Comparison of ENCODE assay signal across 1 cellular context in the genomic region with DNA sequence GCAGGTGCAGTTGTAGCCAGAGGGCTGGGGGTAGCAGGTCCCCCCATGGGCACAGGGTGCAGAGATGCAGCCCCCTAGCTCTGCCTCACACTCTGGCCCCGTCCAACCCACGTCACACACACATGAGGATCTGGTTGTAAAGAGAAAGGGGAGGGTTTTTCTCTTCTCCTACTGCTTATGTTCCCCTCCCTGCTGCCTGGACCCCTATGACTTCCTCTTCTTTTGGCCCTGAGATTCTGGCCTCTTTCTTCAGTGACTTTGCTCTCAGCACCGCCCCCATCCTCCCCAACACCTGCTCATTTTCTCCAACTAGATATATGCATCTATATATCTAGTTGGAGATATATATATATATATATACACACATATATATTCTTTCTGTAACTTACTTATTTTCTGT.
TF ChIP-seq lines count a peak whose summit lies in the region.

No MANE protein-coding gene starts in this region.

TF ChIP-seq in GM12878, 131 proteins besides CTCF, POLR2A, EP300 and RAD21:
- TF ChIP-seq JUNB (IDR thresholded peaks at IDR 0.05), result no peak
- no peak for TF ChIP-seq RBBP5 (conservative IDR thresholded peaks at IDR 0.05)
- TF ChIP-seq SUPT20H (IDR thresholded peaks at IDR 0.05; ENCODE audit: borderline replicate concordance, control insufficient read depth, low read depth, low read length), result no peak
- 0 out of 2 replicates have a peak, but pooled peaks have one; percentile 3 for TF ChIP-seq SPI1 (IDR thresholded peaks at IDR 0.05; ENCODE audit: borderline replicate concordance, insufficient read depth, low read depth, low read length)
- TF ChIP-seq, protein P1, sequence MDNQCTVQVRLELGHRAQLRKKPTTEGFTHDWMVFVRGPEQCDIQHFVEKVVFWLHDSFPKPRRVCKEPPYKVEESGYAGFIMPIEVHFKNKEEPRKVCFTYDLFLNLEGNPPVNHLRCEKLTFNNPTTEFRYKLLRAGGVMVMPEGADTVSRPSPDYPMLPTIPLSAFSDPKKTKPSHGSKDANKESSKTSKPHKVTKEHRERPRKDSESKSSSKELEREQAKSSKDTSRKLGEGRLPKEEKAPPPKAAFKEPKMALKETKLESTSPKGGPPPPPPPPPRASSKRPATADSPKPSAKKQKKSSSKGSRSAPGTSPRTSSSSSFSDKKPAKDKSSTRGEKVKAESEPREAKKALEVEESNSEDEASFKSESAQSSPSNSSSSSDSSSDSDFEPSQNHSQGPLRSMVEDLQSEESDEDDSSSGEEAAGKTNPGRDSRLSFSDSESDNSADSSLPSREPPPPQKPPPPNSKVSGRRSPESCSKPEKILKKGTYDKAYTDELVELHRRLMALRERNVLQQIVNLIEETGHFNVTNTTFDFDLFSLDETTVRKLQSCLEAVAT (IDR thresholded peaks at IDR 0.05), result no peak
- TF ChIP-seq SIX5 (IDR thresholded peaks at IDR 0.05; ENCODE audit: low read depth, low read length, severe bottlenecking), result no peak
